Comparison of ENCODE assay signal across 1 cellular context in the genomic region with DNA sequence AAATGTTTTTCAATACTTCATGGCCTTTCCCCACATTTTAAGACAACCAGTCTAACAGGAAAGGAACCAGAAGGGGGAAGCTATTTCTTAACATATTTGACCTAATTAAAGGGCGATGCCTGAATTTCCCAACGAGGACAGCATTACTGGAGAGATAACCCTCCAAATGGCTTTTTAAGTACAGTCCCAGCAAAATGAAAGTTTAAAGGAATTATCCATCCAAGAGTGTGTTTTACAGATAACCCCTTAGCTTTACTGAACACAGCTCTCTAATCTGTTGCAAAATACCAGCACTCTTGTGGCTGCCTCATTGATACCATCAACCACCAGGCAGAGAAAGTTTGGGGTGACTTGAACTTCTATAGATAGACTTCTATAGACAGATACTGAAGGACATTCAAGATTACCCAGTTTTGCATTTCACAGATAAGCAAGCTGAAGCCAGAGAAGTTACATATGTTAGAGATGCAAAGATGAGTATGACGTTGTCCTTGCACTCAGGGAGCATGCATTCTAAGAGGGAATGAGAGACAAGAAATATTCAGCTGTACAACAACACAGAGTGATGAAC.
TF ChIP-seq lines count a peak whose summit lies in the region.

No MANE protein-coding gene starts in this region.

TF ChIP-seq in K562, 482 proteins besides CTCF, POLR2A, EP300 and RAD21 (continued from another document and continues in another):
- TF ChIP-seq ZBTB11 (CRISPR knock-in tag; IDR thresholded peaks at IDR 0.05), result peak in 1 of 3 experiments; percentile 66; a peak in 1 of 6 replicates
- peak; percentile 89 for TF ChIP-seq NFIC (IDR thresholded peaks at IDR 0.05)
- peak in 1 of 2 experiments; percentile 42; a peak in 1 of 4 replicates for TF ChIP-seq ETV6 (IDR thresholded peaks at IDR 0.05; ENCODE audit: borderline replicate concordance in 1 of 2, low read depth in 2 of 2, low read length in 1 of 2)
- TF ChIP-seq ETV6 (CRISPR knock-in tag; IDR thresholded peaks at IDR 0.05; ENCODE audit: borderline replicate concordance), result no peak
- no peak for TF ChIP-seq BMI1 (IDR thresholded peaks at IDR 0.05; ENCODE audit: low read length)
- TF ChIP-seq L3MBTL2 (IDR thresholded peaks at IDR 0.05), result no peak; the same call in 1 of the 2 replicates
- no peak for TF ChIP-seq SAFB2 (IDR thresholded peaks at IDR 0.05; ENCODE audit: borderline replicate concordance, low read depth, low read length, severe bottlenecking)
- peak; percentile 82 for TF ChIP-seq HMGN3 (IDR thresholded peaks at IDR 0.05; ENCODE audit: borderline replicate concordance, extremely low read depth, insufficient read length, low read depth, low read length)
- TF ChIP-seq MECOM (CRISPR knock-in tag; IDR thresholded peaks at IDR 0.05), result peak; percentile 83
- TF ChIP-seq ZNF311 (CRISPR knock-in tag; IDR thresholded peaks at IDR 0.05), result no peak; the same call in 1 of the 2 replicates
- TF ChIP-seq SAP30 (IDR thresholded peaks at IDR 0.05; ENCODE audit: borderline replicate concordance, insufficient read depth, low read depth, low read length, poor library complexity, severe bottlenecking), result no peak
- TF ChIP-seq CAMTA2 (CRISPR knock-in tag; conservative IDR thresholded peaks at IDR 0.05), result no peak
- no peak for TF ChIP-seq KDM5B (IDR thresholded peaks at IDR 0.05; ENCODE audit: insufficient replicate concordance, low read depth, low read length)
- no peak for TF ChIP-seq ZNF133 (CRISPR knock-in tag; IDR thresholded peaks at IDR 0.05)
- no peak for TF ChIP-seq NR4A1 (CRISPR knock-in tag; IDR thresholded peaks at IDR 0.05)
- TF ChIP-seq NR4A1 (tag; IDR thresholded peaks at IDR 0.05), result peak; percentile 75
- TF ChIP-seq GATAD2B (IDR thresholded peaks at IDR 0.05; ENCODE audit: borderline replicate concordance), result peak; percentile 81; the same call in 1 of the 2 replicates
- TF ChIP-seq ZNF766 (CRISPR knock-in tag; conservative IDR thresholded peaks at IDR 0.05), result peak; percentile 62
- no peak for TF ChIP-seq ZNF217 (CRISPR knock-in tag; IDR thresholded peaks at IDR 0.05)
- TF ChIP-seq, protein P1, sequence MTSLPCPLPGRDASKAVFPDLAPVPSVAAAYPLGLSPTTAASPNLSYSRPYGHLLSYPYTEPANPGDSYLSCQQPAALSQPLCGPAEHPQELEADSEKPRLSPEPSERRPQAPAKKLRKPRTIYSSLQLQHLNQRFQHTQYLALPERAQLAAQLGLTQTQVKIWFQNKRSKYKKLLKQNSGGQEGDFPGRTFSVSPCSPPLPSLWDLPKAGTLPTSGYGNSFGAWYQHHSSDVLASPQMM (CRISPR knock-in tag; IDR thresholded peaks at IDR 0.05), result no peak
- peak; percentile 97 for TF ChIP-seq TCF3 (CRISPR knock-in tag; IDR thresholded peaks at IDR 0.05)
- no peak for TF ChIP-seq IRF1 (CRISPR knock-in tag; IDR thresholded peaks at IDR 0.05; ENCODE audit: borderline replicate concordance)
- TF ChIP-seq ZNF586 (CRISPR knock-in tag; conservative IDR thresholded peaks at IDR 0.05), result no peak
- TF ChIP-seq ZNF592 (IDR thresholded peaks at IDR 0.05), result 0 out of 2 replicates have a peak, but pooled peaks have one; percentile 32
- TF ChIP-seq ESRRA (IDR thresholded peaks at IDR 0.05; ENCODE audit: borderline replicate concordance, low read depth), result peak; percentile 73; the same call in 1 of the 2 replicates
- peak; percentile 28 to 69; a peak in 2 of 4 replicates for TF ChIP-seq MNT (conservative IDR thresholded peaks at IDR 0.05)
- no peak for TF ChIP-seq ZNF316 (IDR thresholded peaks at IDR 0.05)
- no peak for TF ChIP-seq SMC3 (conservative IDR thresholded peaks at IDR 0.05; ENCODE audit: insufficient read depth, low read depth, low read length)
- no peak for TF ChIP-seq TRIM28 (IDR thresholded peaks at IDR 0.05)
- no peak for TF ChIP-seq ZNF165 (CRISPR knock-in tag; IDR thresholded peaks at IDR 0.05; ENCODE audit: borderline replicate concordance)
- no peak for TF ChIP-seq JUNB (CRISPR knock-in tag; conservative IDR thresholded peaks at IDR 0.05)
- no peak for TF ChIP-seq HINFP (tag; conservative IDR thresholded peaks at IDR 0.05; ENCODE audit: low read depth)
- TF ChIP-seq ZC3H11A (IDR thresholded peaks at IDR 0.05; ENCODE audit: low read depth, low read length), result 0 out of 2 replicates have a peak, but pooled peaks have one; percentile 29
- peak; percentile 69; the same call in 1 of the 2 replicates for TF ChIP-seq PYGO2 (tag; IDR thresholded peaks at IDR 0.05)
- no peak for TF ChIP-seq ZBTB34 (CRISPR knock-in tag; IDR thresholded peaks at IDR 0.05)
- no peak for TF ChIP-seq ZNF696 (CRISPR knock-in tag; conservative IDR thresholded peaks at IDR 0.05)
